ENCODE assay signal across 30 cellular contexts in genomic region chr6:31531771-31532643, GRCh38. TPM values are rescaled to one million over a fixed set of nuclear protein-coding genes. Genes with fewer than 3 reads are reported as not detected.
DNase-seq lines count a peak whose midpoint lies in the region; ATAC-seq, FAIRE-seq and TF ChIP-seq lines count a peak whose summit lies in the region.
"Had no signal": no experiment of that assay in that cellular context is flagged by ENCODE, and none has a peak within 500 bp of the region (broad histone marks: within the 10 kb centered on the region; RNA-seq: fewer than 3 reads in every experiment).

No MANE protein-coding gene starts in this region.

- H3K36me3 ChIP-seq in Panc1 (ENCODE audit: control insufficient read depth, insufficient read depth, low read length) (peaks cover 41% of the 10 kb centered on the region), mesendoderm (ENCODE audit: control insufficient read depth, insufficient read depth, low read length) (peaks cover 44% of the 10 kb centered on the region)
- H3K36me3 ChIP-seq: ovary had no signal

- no peak for TF ChIP-seq CTCF in AG04450 (IDR thresholded peaks at IDR 0.05; ENCODE audit: low read depth, low read length)
- TF ChIP-seq CTCF in Panc1 (IDR thresholded peaks at IDR 0.05) = no peak

- H3K27me3 Mint-ChIP-seq in immature natural killer cell (ENCODE audit: low read depth in 3 of 3) = peaks cover 2 to 11% (median 3%) of the 10 kb centered on the region in 3 donors
- no peaks in the 10 kb centered on the region for H3K27me3 Mint-ChIP-seq in T-helper 2 cell treated with Interferon-gamma antibody and Interleukin-4, amounts not matched to agents 5 μg/mL and 100 μg/mL, for 36 hours (ENCODE audit: low read depth)
- H3K27me3 Mint-ChIP-seq: naive B cell had no signal

- H2BK15ac ChIP-seq in mesendoderm (replicated peaks; ENCODE audit: low read depth) = no peak overlapping the region

- in situ Hi-C loops in Panc1 (cut with HindIII; ENCODE audit: low pct_unique_long_range_greater_than_20kb, low sequenced_read_pairs) = no loop called here

- no peaks in the 10 kb centered on the region for H3K9me3 Mint-ChIP-seq in immature natural killer cell
- H3K9me3 Mint-ChIP-seq in T-helper 2 cell treated with Interferon-gamma antibody and Interleukin-4, amounts not matched to agents 5 μg/mL and 100 μg/mL, for 36 hours = no peaks in the 10 kb centered on the region
- H3K9me3 Mint-ChIP-seq: CD8-positive, alpha-beta T cell; naive B cell; T-helper 1 cell treated with Interleukin-12 subunit alpha and Interleukin-12 subunit beta and Interleukin-4 antibody, amounts not matched to agents 30 μg/mL and 1 μg/mL, for 36 hours had no signal

- peaks cover 19% of the 10 kb centered on the region for H3K79me2 ChIP-seq in mesendoderm (ENCODE audit: control insufficient read depth, insufficient read depth, low read length)

- H3K4me3 ChIP-seq in AG04450 (ENCODE audit: low read depth, low read length) (no peak overlapping the region), Panc1 (ENCODE audit: low read depth in 2 of 2, low read length in 2 of 2) (no peak overlapping the region), mesendoderm (ENCODE audit: low read length) (no peak overlapping the region)
- H3K4me3 ChIP-seq: breast epithelium, ovary, SK-N-MC, stomach, tibial artery had no signal

- peaks cover 32% of the 10 kb centered on the region for H3K79me1 ChIP-seq in mesendoderm (ENCODE audit: low read length)

- no peak overlapping the region for H3K56ac ChIP-seq in mesendoderm (ENCODE audit: low read length)

- H3K18ac ChIP-seq in mesendoderm (ENCODE audit: low read length) = no peak overlapping the region

- H3K23ac ChIP-seq in mesendoderm (ENCODE audit: low read length) = no peak overlapping the region

- peak overlapping the region; percentile 11 for H3K27ac ChIP-seq in AG04450 (ENCODE audit: low read depth, low read length)
- no peak overlapping the region for H3K27ac ChIP-seq in Panc1 (ENCODE audit: low read length)
- H3K27ac ChIP-seq in mesendoderm (ENCODE audit: low read depth, low read length) = no peak overlapping the region
- H3K27ac ChIP-seq: breast epithelium, HL-60, ovary, stomach, tibial artery had no signal

- FAIRE-seq in GM12892 (lab: Jason Lieb, UNC) = no peak
- FAIRE-seq: colon, frontal cortex had no signal

- H4K8ac ChIP-seq in mesendoderm (ENCODE audit: low read depth, low read length) = no peak overlapping the region

- H3K27ac Mint-ChIP-seq in immature natural killer cell = peak overlapping the region in 4 of 6 donors; percentile 39 to 61 (median 53)
- H3K27ac Mint-ChIP-seq in T-helper 2 cell treated with Interferon-gamma antibody and Interleukin-4, amounts not matched to agents 5 μg/mL and 100 μg/mL, for 36 hours = no peak overlapping the region
- H3K27ac Mint-ChIP-seq: CD8-positive, alpha-beta T cell had no signal

- TSS peak; percentile 8 for BruUV-seq in Panc1 (replicated peaks; lab: Mats Ljungman, UMichigan)

- intact Hi-C loops in Panc1 (cut with micrococcal nuclease; ENCODE audit: unreplicated experiment) = no loop called here

- H3K4me1 ChIP-seq in Panc1 (ENCODE audit: control insufficient read depth, insufficient read depth, low read length) = peaks cover 4% of the 10 kb centered on the region; the same call in 1 of the 2 replicates
- peaks cover 2% of the 10 kb centered on the region for H3K4me1 ChIP-seq in mesendoderm (ENCODE audit: control insufficient read depth, low read depth, low read length)
- H3K4me1 ChIP-seq: breast epithelium, tibial artery had no signal

- no peaks in the 10 kb centered on the region for H3K27me3 ChIP-seq in AG04450 (ENCODE audit: control insufficient read depth, insufficient read depth, low read length)
- H3K27me3 ChIP-seq in Panc1 (ENCODE audit: control insufficient read depth, insufficient read depth, low read length) = no peaks in the 10 kb centered on the region
- no peaks in the 10 kb centered on the region for H3K27me3 ChIP-seq in mesendoderm (ENCODE audit: insufficient read depth, low read length, poor library complexity)
- H3K27me3 ChIP-seq: breast epithelium, ovary, stomach, tibial artery had no signal

- H2BK120ac ChIP-seq in mesendoderm (ENCODE audit: low read depth, low read length) = no peak overlapping the region

- POLR2A ChIA-PET in AG04450 (lab: Yijun Ruan, JAX) = interaction anchor here (0.9 to 2.5 kb wide), 4 partner anchors 8 to 37 kb away, joined by 3 to 12 read pairs (median 3); partner anchors contain the start of gene DDX39B
- POLR2A ChIA-PET in Panc1 (lab: Charles Lee) = no interaction called here

- no peak for ATAC-seq in Panc1
- ATAC-seq: CD8-positive, alpha-beta T cell; esophagus mucosa; right cardiac atrium had no signal

- H3K9ac ChIP-seq in mesendoderm (ENCODE audit: low read length) = no peak overlapping the region

- WGBS in mesendoderm (ENCODE audit: extremely low coverage, insufficient coverage, low lambda C conversion rate) = no CpG with 5 or more reads among the region's 9 CpGs

- no peak overlapping the region for H3K4ac ChIP-seq in mesendoderm (ENCODE audit: low read depth, low read length)

- H3K4me2 ChIP-seq in mesendoderm (ENCODE audit: low read length) = no peak overlapping the region

- no peak overlapping the region for H4K5ac ChIP-seq in mesendoderm (ENCODE audit: low read length)

- H3K4me3 Mint-ChIP-seq in immature natural killer cell = no peak overlapping the region
- no peak overlapping the region for H3K4me3 Mint-ChIP-seq in T-helper 2 cell treated with Interferon-gamma antibody and Interleukin-4, amounts not matched to agents 5 μg/mL and 100 μg/mL, for 36 hours
- H3K4me3 Mint-ChIP-seq: CD8-positive, alpha-beta T cell; T-helper 1 cell treated with Interleukin-12 subunit alpha and Interleukin-12 subunit beta and Interleukin-4 antibody, amounts not matched to agents 30 μg/mL and 1 μg/mL, for 36 hours had no signal

- CTCF ChIA-PET in AG04450 (lab: Charles Lee) (interaction anchor here (1.0 to 1.3 kb wide), 2 partner anchors 14 to 66 kb away, joined by 3 to 5 read pairs; partner anchors contain the start of gene ATP6V1G2), Panc1 (lab: Charles Lee) (no interaction called here)

- H2AK5ac ChIP-seq in mesendoderm (ENCODE audit: low read length) = no peak overlapping the region

- no peak overlapping the region for H2BK5ac ChIP-seq in mesendoderm (ENCODE audit: low read length)

- H3K36me3 Mint-ChIP-seq in immature natural killer cell = peaks cover 20 to 59% (median 35%) of the 10 kb centered on the region in 3 donors
- peaks cover 66% of the 10 kb centered on the region for H3K36me3 Mint-ChIP-seq in T-helper 2 cell treated with Interferon-gamma antibody and Interleukin-4, amounts not matched to agents 5 μg/mL and 100 μg/mL, for 36 hours (ENCODE audit: low read depth)

- H3K4me1 Mint-ChIP-seq in immature natural killer cell = peaks cover 10 to 36% of the 10 kb centered on the region in 2 donors
- H3K4me1 Mint-ChIP-seq in T-helper 2 cell treated with Interferon-gamma antibody and Interleukin-4, amounts not matched to agents 5 μg/mL and 100 μg/mL, for 36 hours (ENCODE audit: low read depth) = peaks cover 15% of the 10 kb centered on the region

- TF ChIP-seq POLR2A in GM12892 (IDR thresholded peaks at IDR 0.05; ENCODE audit: low read depth, low read length) = peak; percentile 26; the same call in 1 of the 2 replicates

- no peak for DNase-seq in AG04450 (ENCODE audit: low read depth, low spot score)
- no peak for DNase-seq in GM12892 (ENCODE audit: insufficient read length)
- DNase-seq in Panc1 (ENCODE audit: low read depth, low spot score) = no peak
- no peak for DNase-seq in immature natural killer cell
- no peak for DNase-seq in mesendoderm
- no peak for DNase-seq in T-helper 2 cell treated with Interferon-gamma antibody and Interleukin-4, amounts not matched to agents 5 μg/mL and 100 μg/mL, for 36 hours (ENCODE audit: low spot score)
- no peak for DNase-seq in Kasumi-1 (lab: John Stamatoyannopoulos, UW)
- DNase-seq: activated CD4-positive, alpha-beta T cell treated with anti-CD3 and anti-CD28 coated beads for 48 hours; activated effector memory CD4-positive, alpha-beta T cell treated with Interleukin-2 at 50 U/mL for 16 hours; AML-193; CD8-positive, alpha-beta T cell; effector CD8-positive, alpha-beta T cell; naive B cell; NCI-H1105 treated with DMSO at 0.1 percent for 48 hours; NCI-H2029; NCI-H526 treated with DMSO at 0.1 percent for 48 hours; ovary; right cardiac atrium; RPMI8226; stomach; tibial artery had no signal

- H3K9me3 ChIP-seq in AG04450 (ENCODE audit: control insufficient read depth, insufficient read depth, low read length) (no peaks in the 10 kb centered on the region), Panc1 (ENCODE audit: control insufficient read depth, insufficient read depth, low read depth, low read length) (no peaks in the 10 kb centered on the region)
- H3K9me3 ChIP-seq: breast epithelium, ovary, stomach, tibial artery had no signal

RNA-seq across cellular contexts. Expression of gene MCCD1, which starts 3.2 kb away (rescaled TPM):
- polyA plus RNA-seq in AG04450 (2011; rRNA removed) (not detected in 2 replicates), immature natural killer cell (not detected)
- not detected in 2 replicates for polyA minus RNA-seq in AG04450 (2011; rRNA and poly(A)+ RNA removed)
- polyA plus RNA-seq in GM12892 (2012; ENCODE audit: missing spikeins) = not detected
- total RNA-seq in Panc1 (2021; ENCODE audit: unreplicated experiment) = not detected
- polyA plus RNA-seq in Panc1 (2012; ENCODE audit: insufficient read length) = 0.23 TPM
- not detected for polyA plus RNA-seq in mesendoderm (2013, experiment 1 of 2)
- polyA plus RNA-seq in mesendoderm (2013, experiment 2 of 2) = not detected
- total RNA-seq: breast epithelium; CD8-positive, alpha-beta T cell; esophagus mucosa; frontal cortex; H4; left lobe of liver; ovary; right cardiac atrium; stomach had no signal
- polyA plus RNA-seq: ovary, right cardiac atrium, stomach had no signal

RNA-seq across cellular contexts. Expression of gene DDX39B, which starts 9.8 kb away (rescaled TPM):
- 434 and 480 TPM in 2 replicates for polyA plus RNA-seq in AG04450 (2011; rRNA removed)
- 965 and 1,105 TPM in 2 replicates for polyA minus RNA-seq in AG04450 (2011; rRNA and poly(A)+ RNA removed)
- polyA plus RNA-seq in GM12892 (2012; ENCODE audit: missing spikeins) = 214 TPM
- total RNA-seq in Panc1 (2021; ENCODE audit: unreplicated experiment) = 401 TPM
- 382 TPM for polyA plus RNA-seq in Panc1 (2012; ENCODE audit: insufficient read length)
- 10 to 100 TPM; 49.7 to 71.6 (median 56.2) TPM for polyA plus RNA-seq in immature natural killer cell
- polyA plus RNA-seq in mesendoderm (2013, experiment 1 of 2) = 405 TPM
- 409 TPM for polyA plus RNA-seq in mesendoderm (2013, experiment 2 of 2)

RNA-seq across cellular contexts. Expression of gene ATP6V1G2, which starts 14.4 kb away (rescaled TPM):
- polyA plus RNA-seq in AG04450 (2011; rRNA removed) (12.5 and 14.6 TPM in 2 replicates), immature natural killer cell (not detected)
- 2.8 and 5.7 TPM in 2 replicates for polyA minus RNA-seq in AG04450 (2011; rRNA and poly(A)+ RNA removed)
- 1.5 TPM for polyA plus RNA-seq in GM12892 (2012; ENCODE audit: missing spikeins)
- total RNA-seq in Panc1 (2021; ENCODE audit: unreplicated experiment) = 0.98 TPM
- 1.2 TPM for polyA plus RNA-seq in Panc1 (2012; ENCODE audit: insufficient read length)
- polyA plus RNA-seq in mesendoderm (2013, experiment 1 of 2) = 1.2 TPM
- polyA plus RNA-seq in mesendoderm (2013, experiment 2 of 2) = 1.3 TPM
- total RNA-seq: esophagus mucosa, left lobe of liver had no signal

RNA-seq across cellular contexts. Expression of gene NFKBIL1, which starts 15.4 kb away (rescaled TPM):
- polyA plus RNA-seq in AG04450 (2011; rRNA removed) = 5.1 and 5.4 TPM in 2 replicates
- 3.8 and 4.2 TPM in 2 replicates for polyA minus RNA-seq in AG04450 (2011; rRNA and poly(A)+ RNA removed)
- polyA plus RNA-seq in GM12892 (2012; ENCODE audit: missing spikeins) = 11.3 TPM
- 27.9 TPM for total RNA-seq in Panc1 (2021; ENCODE audit: unreplicated experiment)
- 36.1 TPM for polyA plus RNA-seq in Panc1 (2012; ENCODE audit: insufficient read length)
- 10 to 100 TPM in 2 of 3 donors, 1 to 10 TPM in 1; 5.0 to 15.0 (median 13.6) TPM for polyA plus RNA-seq in immature natural killer cell
- 8.4 TPM for polyA plus RNA-seq in mesendoderm (2013, experiment 1 of 2)
- polyA plus RNA-seq in mesendoderm (2013, experiment 2 of 2) = 9.6 TPM

RNA-seq across cellular contexts. Expression of gene MICB, which starts 34.1 kb away (rescaled TPM):
- polyA plus RNA-seq in AG04450 (2011; rRNA removed) (17.9 and 19.0 TPM in 2 replicates), immature natural killer cell (10 to 100 TPM in 2 of 3 donors, 1 to 10 TPM in 1; 7.4 to 15.2 (median 10.3) TPM)
- polyA minus RNA-seq in AG04450 (2011; rRNA and poly(A)+ RNA removed) = 25.3 and 25.5 TPM in 2 replicates
- 16.3 TPM for polyA plus RNA-seq in GM12892 (2012; ENCODE audit: missing spikeins)
- total RNA-seq in Panc1 (2021; ENCODE audit: unreplicated experiment) = 72.1 TPM
- polyA plus RNA-seq in Panc1 (2012; ENCODE audit: insufficient read length) = 53.1 TPM
- polyA plus RNA-seq in mesendoderm (2013, experiment 1 of 2) = 6.1 TPM
- polyA plus RNA-seq in mesendoderm (2013, experiment 2 of 2) = 6.3 TPM

Comparison
In these comparisons a context has a peak if more than half of its experiments do, and no peak if none do; other contexts are left out.
1. RNA of gene ATP6V1G2, which starts 14.4 kb away (polyA plus RNA-seq): 12.5 to 14.6 TPM in AG04450; not detected in immature natural killer cell; every median in the first group is over 10 times any median in the second.